ENCODE assay signal across 4 cellular contexts in the genomic region with DNA sequence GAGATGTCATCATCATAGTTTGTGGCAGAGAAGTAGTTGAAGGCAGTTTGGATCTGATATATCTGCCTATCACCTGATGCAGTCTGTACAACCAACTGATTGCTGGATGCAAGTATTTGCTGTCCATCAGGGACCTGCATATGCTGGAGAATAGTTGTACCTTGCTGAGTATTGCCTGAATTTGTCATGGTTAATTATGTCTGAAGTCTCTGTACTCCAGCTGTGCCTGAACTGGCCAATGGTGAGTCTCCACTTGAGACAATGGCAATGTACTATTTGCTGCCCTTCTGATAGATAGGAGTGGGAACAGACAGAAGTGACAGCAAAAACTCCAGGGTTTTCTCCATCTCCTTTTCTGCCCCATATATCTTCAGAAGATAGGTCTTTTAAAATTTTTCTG.
"Had no signal": no experiment of that assay in that cellular context is flagged by ENCODE, and none has a peak within 500 bp of the region (broad histone marks: within the 10 kb centered on the region; RNA-seq: fewer than 3 reads in every experiment).

No MANE protein-coding gene starts in this region.

- H3K27ac Mint-ChIP-seq: GM23338, H9 had no signal

- DNase-seq: H9, HCEC 1CT, IMR-90 had no signal

- H3K4me3 Mint-ChIP-seq: GM23338, H9 had no signal
